2 cellular contexts compared by ENCODE assay signal in genomic region chr16:58062821-58063220, GRCh38.
TF ChIP-seq lines count a peak whose summit lies in the region.

No MANE protein-coding gene starts in this region.

TF ChIP-seq in GM23338, 12 proteins besides CTCF, POLR2A, EP300 and RAD21 (continued from another document):
- TF ChIP-seq ZNF462 (CRISPR knock-in tag; IDR thresholded peaks at IDR 0.05) (no peak), JUNB (IDR thresholded peaks at IDR 0.05; ENCODE audit: unreplicated experiment) (no peak), CREB1 (CRISPR knock-in tag; IDR thresholded peaks at IDR 0.05; ENCODE audit: low read depth) (no peak), EZH2 (IDR thresholded peaks at IDR 0.05; ENCODE audit: low read depth, unreplicated experiment) (no peak), STAT1 (IDR thresholded peaks at IDR 0.05; ENCODE audit: unreplicated experiment) (no peak), EZH2phosphoT487 (IDR thresholded peaks at IDR 0.05; ENCODE audit: unreplicated experiment) (no peak), POLR2AphosphoS5 (IDR thresholded peaks at IDR 0.05; ENCODE audit: low read depth) (no peak)

TF ChIP-seq in K562, 482 proteins besides CTCF, POLR2A, EP300 and RAD21 (continued from another document):
- TF ChIP-seq VEZF1 (CRISPR knock-in tag; IDR thresholded peaks at IDR 0.05) (no peak), KAT2B (IDR thresholded peaks at IDR 0.05; ENCODE audit: low read depth, low read length) (no peak), ZNF512 (tag; IDR thresholded peaks at IDR 0.05) (no peak), ZNF408 (CRISPR knock-in tag; IDR thresholded peaks at IDR 0.05; ENCODE audit: low read depth) (no peak), BRF1 (IDR thresholded peaks at IDR 0.05; ENCODE audit: borderline replicate concordance, extremely low read depth, insufficient read length) (no peak), NEUROD1 (IDR thresholded peaks at IDR 0.05; ENCODE audit: borderline replicate concordance, low read depth, low read length, partially characterized antibody) (no peak), KAT8 (IDR thresholded peaks at IDR 0.05; ENCODE audit: low read depth) (no peak), ZNF668 (CRISPR knock-in tag; IDR thresholded peaks at IDR 0.05) (no peak), NFE2 (IDR thresholded peaks at IDR 0.05; ENCODE audit: low read depth) (no peak), CC2D1A (IDR thresholded peaks at IDR 0.05) (no peak)
